ENCODE assay signal across 1 cellular context in the genomic region with DNA sequence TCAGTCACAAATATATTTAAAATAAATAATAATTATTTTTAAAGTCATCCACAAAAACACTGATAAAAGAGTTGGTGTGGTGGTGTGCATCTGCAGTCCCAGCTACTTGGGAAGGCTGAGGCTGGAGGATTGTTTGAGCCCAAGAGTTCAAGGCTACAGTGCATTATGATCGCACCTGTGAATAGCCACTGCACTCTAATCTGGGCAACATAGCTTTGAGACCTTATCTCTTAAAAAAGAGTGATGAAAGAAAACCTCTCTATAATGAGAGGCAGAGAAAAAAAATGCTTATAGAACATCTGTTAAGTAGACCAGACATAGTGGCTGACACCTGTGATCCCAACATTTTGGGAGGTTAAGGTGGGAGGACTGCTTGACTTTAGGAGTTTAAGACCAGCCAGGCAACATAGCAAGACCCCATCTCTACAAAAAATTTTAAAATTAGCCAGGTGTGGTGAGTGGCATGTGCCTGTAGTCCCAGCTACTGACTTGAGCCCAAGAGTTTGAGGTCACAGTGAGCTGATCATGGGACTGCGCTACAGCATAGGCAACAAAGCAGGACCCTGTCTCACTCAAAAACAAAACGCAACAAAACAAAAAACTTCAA.
TF ChIP-seq lines count a peak whose summit lies in the region.

No MANE protein-coding gene starts in this region.

TF ChIP-seq in HepG2, 621 proteins besides CTCF, POLR2A, EP300 and RAD21 (continued from another document and continues in another):
- no peak for TF ChIP-seq RFX1 (IDR thresholded peaks at IDR 0.05)
- TF ChIP-seq ZNF891 (CRISPR knock-in tag; IDR thresholded peaks at IDR 0.05), result no peak
- TF ChIP-seq ZNF180 (CRISPR knock-in tag; IDR thresholded peaks at IDR 0.05; ENCODE audit: borderline replicate concordance, low read depth), result no peak
- TF ChIP-seq CEBPG (CRISPR knock-in tag; IDR thresholded peaks at IDR 0.05), result peak; percentile 23
- TF ChIP-seq ZNF326 (CRISPR knock-in tag; IDR thresholded peaks at IDR 0.05; ENCODE audit: borderline replicate concordance), result no peak
- TF ChIP-seq SPEN (CRISPR knock-in tag; IDR thresholded peaks at IDR 0.05; ENCODE audit: low read depth), result 0 out of 2 replicates have a peak, but pooled peaks have one; percentile 1
- TF ChIP-seq ZNF230 (CRISPR knock-in tag; IDR thresholded peaks at IDR 0.05), result no peak; the same call in 1 of the 2 replicates
- TF ChIP-seq REPIN1 (CRISPR knock-in tag; IDR thresholded peaks at IDR 0.05; ENCODE audit: borderline replicate concordance, low read depth), result peak; percentile 66
- TF ChIP-seq, protein P1, sequence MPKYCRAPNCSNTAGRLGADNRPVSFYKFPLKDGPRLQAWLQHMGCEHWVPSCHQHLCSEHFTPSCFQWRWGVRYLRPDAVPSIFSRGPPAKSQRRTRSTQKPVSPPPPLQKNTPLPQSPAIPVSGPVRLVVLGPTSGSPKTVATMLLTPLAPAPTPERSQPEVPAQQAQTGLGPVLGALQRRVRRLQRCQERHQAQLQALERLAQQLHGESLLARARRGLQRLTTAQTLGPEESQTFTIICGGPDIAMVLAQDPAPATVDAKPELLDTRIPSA (CRISPR knock-in tag; IDR thresholded peaks at IDR 0.05; ENCODE audit: borderline replicate concordance), result no peak
- TF ChIP-seq, protein P2, sequence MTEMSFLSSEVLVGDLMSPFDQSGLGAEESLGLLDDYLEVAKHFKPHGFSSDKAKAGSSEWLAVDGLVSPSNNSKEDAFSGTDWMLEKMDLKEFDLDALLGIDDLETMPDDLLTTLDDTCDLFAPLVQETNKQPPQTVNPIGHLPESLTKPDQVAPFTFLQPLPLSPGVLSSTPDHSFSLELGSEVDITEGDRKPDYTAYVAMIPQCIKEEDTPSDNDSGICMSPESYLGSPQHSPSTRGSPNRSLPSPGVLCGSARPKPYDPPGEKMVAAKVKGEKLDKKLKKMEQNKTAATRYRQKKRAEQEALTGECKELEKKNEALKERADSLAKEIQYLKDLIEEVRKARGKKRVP (CRISPR knock-in tag; IDR thresholded peaks at IDR 0.05), result peak in 1 of 2 experiments; percentile 36; a peak in 1 of 4 replicates
- no peak for TF ChIP-seq MXD4 (CRISPR knock-in tag; IDR thresholded peaks at IDR 0.05)
- no peak for TF ChIP-seq ZMYM3 (CRISPR knock-in tag; IDR thresholded peaks at IDR 0.05)
- TF ChIP-seq ZSCAN20 (CRISPR knock-in tag; IDR thresholded peaks at IDR 0.05; ENCODE audit: borderline replicate concordance), result no peak
- TF ChIP-seq RBM22 (optimal IDR thresholded peaks at IDR 0.05; ENCODE audit: low read length), result no peak
- TF ChIP-seq SOX6 (IDR thresholded peaks at IDR 0.05), result no peak
- peak; percentile 85 for TF ChIP-seq SOX6 (CRISPR knock-in tag; IDR thresholded peaks at IDR 0.05)
- no peak for TF ChIP-seq RFX3 (CRISPR knock-in tag; IDR thresholded peaks at IDR 0.05)
- no peak for TF ChIP-seq ZNF773 (CRISPR knock-in tag; IDR thresholded peaks at IDR 0.05; ENCODE audit: borderline replicate concordance)
- peak; percentile 5; the same call in 1 of the 2 replicates for TF ChIP-seq FOXA3 (CRISPR knock-in tag; IDR thresholded peaks at IDR 0.05)
- TF ChIP-seq ATAD3A (CRISPR knock-in tag; IDR thresholded peaks at IDR 0.05), result no peak
- TF ChIP-seq ZNF782 (CRISPR knock-in tag; IDR thresholded peaks at IDR 0.05; ENCODE audit: borderline replicate concordance), result no peak
- peak; percentile 24; the same call in 1 of the 2 replicates for TF ChIP-seq FOXJ3 (CRISPR knock-in tag; IDR thresholded peaks at IDR 0.05; ENCODE audit: borderline replicate concordance)
- TF ChIP-seq, protein P3, sequence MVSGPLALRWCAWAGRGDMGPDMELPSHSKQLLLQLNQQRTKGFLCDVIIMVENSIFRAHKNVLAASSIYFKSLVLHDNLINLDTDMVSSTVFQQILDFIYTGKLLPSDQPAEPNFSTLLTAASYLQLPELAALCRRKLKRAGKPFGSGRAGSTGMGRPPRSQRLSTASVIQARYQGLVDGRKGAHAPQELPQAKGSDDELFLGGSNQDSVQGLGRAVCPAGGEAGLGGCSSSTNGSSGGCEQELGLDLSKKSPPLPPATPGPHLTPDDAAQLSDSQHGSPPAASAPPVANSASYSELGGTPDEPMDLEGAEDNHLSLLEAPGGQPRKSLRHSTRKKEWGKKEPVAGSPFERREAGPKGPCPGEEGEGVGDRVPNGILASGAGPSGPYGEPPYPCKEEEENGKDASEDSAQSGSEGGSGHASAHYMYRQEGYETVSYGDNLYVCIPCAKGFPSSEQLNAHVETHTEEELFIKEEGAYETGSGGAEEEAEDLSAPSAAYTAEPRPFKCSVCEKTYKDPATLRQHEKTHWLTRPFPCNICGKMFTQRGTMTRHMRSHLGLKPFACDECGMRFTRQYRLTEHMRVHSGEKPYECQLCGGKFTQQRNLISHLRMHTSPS (CRISPR knock-in tag; IDR thresholded peaks at IDR 0.05; ENCODE audit: low read depth), result 0 out of 2 replicates have a peak, but pooled peaks have one; percentile 25
- TF ChIP-seq PAX8 (CRISPR knock-in tag; IDR thresholded peaks at IDR 0.05; ENCODE audit: borderline replicate concordance), result no peak
- TF ChIP-seq ZFP36L1 (CRISPR knock-in tag; IDR thresholded peaks at IDR 0.05), result no peak
- TF ChIP-seq, protein P4, sequence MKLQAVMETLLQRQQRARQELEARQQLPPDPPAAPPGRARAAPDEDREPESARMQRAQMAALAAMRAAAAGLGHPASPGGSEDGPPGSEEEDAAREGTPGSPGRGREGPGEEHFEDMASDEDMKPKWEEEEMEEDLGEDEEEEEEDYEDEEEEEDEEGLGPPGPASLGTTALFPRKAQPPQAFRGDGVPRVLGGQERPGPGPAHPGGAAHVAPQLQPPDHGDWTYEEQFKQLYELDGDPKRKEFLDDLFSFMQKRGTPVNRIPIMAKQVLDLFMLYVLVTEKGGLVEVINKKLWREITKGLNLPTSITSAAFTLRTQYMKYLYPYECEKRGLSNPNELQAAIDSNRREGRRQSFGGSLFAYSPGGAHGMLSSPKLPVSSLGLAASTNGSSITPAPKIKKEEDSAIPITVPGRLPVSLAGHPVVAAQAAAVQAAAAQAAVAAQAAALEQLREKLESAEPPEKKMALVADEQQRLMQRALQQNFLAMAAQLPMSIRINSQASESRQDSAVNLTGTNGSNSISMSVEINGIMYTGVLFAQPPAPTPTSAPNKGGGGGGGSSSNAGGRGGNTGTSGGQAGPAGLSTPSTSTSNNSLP (IDR thresholded peaks at IDR 0.05; ENCODE audit: low read depth, low read length), result peak; percentile 51; the same call in 1 of the 2 replicates
- peak; percentile 16; the same call in 1 of the 2 replicates for TF ChIP-seq TCF7 (IDR thresholded peaks at IDR 0.05; ENCODE audit: low read depth)
- TF ChIP-seq DPF2 (CRISPR knock-in tag; IDR thresholded peaks at IDR 0.05; ENCODE audit: borderline replicate concordance, low read depth), result 0 out of 2 replicates have a peak, but pooled peaks have one; percentile 56
- no peak for TF ChIP-seq NFE2L1 (CRISPR knock-in tag; IDR thresholded peaks at IDR 0.05; ENCODE audit: borderline replicate concordance)
- no peak for TF ChIP-seq JDP2 (CRISPR knock-in tag; IDR thresholded peaks at IDR 0.05; ENCODE audit: borderline replicate concordance)
- 0 out of 2 replicates have a peak, but pooled peaks have one; percentile 31 for TF ChIP-seq MEIS1 (CRISPR knock-in tag; IDR thresholded peaks at IDR 0.05; ENCODE audit: borderline replicate concordance)
- TF ChIP-seq ZNF124 (CRISPR knock-in tag; IDR thresholded peaks at IDR 0.05), result no peak
- no peak for TF ChIP-seq ZNF160 (CRISPR knock-in tag; IDR thresholded peaks at IDR 0.05)
- TF ChIP-seq, protein P5, sequence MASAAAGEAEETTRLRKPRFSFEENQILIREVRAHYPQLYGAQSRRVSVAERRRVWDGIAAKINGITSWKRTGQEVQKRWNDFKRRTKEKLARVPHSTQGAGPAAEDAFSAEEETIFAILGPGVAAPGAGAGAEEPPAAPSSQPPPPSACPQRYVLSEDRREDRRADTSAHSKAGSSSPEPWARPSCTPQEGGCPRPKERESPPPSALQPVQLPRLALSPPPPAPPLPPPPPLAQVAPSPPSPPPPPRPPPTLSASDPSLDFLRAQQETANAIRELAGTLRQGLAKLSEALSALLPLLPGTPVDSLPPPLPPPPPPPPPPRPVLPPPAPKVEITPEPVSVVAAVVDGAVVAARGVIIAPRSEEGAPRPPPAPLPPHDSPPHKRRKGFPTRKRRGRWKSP (CRISPR knock-in tag; IDR thresholded peaks at IDR 0.05), result no peak
- peak; percentile 92 for TF ChIP-seq HNF4A (CRISPR knock-in tag; IDR thresholded peaks at IDR 0.05)
- TF ChIP-seq ZNF205 (CRISPR knock-in tag; IDR thresholded peaks at IDR 0.05), result no peak
- TF ChIP-seq ZBTB26 (CRISPR knock-in tag; IDR thresholded peaks at IDR 0.05; ENCODE audit: borderline replicate concordance), result no peak
- peak; percentile 56 for TF ChIP-seq ZEB1 (IDR thresholded peaks at IDR 0.05; ENCODE audit: insufficient replicate concordance, low read depth)
- TF ChIP-seq ISL2 (CRISPR knock-in tag; IDR thresholded peaks at IDR 0.05), result peak; percentile 75; the same call in 1 of the 2 replicates
- peak; percentile 25; the same call in 1 of the 2 replicates for TF ChIP-seq KAT8 (CRISPR knock-in tag; IDR thresholded peaks at IDR 0.05)
- TF ChIP-seq GATAD1 (CRISPR knock-in tag; IDR thresholded peaks at IDR 0.05), result peak; percentile 7; the same call in 1 of the 2 replicates
- peak; percentile 93 for TF ChIP-seq ZNF629 (CRISPR knock-in tag; conservative IDR thresholded peaks at IDR 0.05)
- TF ChIP-seq MAFF (IDR thresholded peaks at IDR 0.05; ENCODE audit: low read depth, low read length), result no peak
- TF ChIP-seq, protein P6, sequence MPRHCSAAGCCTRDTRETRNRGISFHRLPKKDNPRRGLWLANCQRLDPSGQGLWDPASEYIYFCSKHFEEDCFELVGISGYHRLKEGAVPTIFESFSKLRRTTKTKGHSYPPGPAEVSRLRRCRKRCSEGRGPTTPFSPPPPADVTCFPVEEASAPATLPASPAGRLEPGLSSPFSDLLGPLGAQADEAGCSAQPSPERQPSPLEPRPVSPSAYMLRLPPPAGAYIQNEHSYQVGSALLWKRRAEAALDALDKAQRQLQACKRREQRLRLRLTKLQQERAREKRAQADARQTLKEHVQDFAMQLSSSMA (CRISPR knock-in tag; IDR thresholded peaks at IDR 0.05), result no peak
- TF ChIP-seq ZMYM2 (CRISPR knock-in tag; IDR thresholded peaks at IDR 0.05), result 0 out of 2 replicates have a peak, but pooled peaks have one; percentile 55
- no peak for TF ChIP-seq XBP1 (CRISPR knock-in tag; IDR thresholded peaks at IDR 0.05)
- no peak for TF ChIP-seq KDM1A (CRISPR knock-in tag; IDR thresholded peaks at IDR 0.05)
- TF ChIP-seq ETS1 (CRISPR knock-in tag; IDR thresholded peaks at IDR 0.05), result no peak
- no peak for TF ChIP-seq SRSF1 (optimal IDR thresholded peaks at IDR 0.05; ENCODE audit: low read depth, low read length)
- TF ChIP-seq ZNF746 (CRISPR knock-in tag; IDR thresholded peaks at IDR 0.05), result no peak
- no peak for TF ChIP-seq NFYC (CRISPR knock-in tag; IDR thresholded peaks at IDR 0.05)
- no peak for TF ChIP-seq MAFK (conservative IDR thresholded peaks at IDR 0.05 in 1 of 2, IDR thresholded peaks at IDR 0.05 in 1 of 2; ENCODE audit: low read length in 2 of 2)
- TF ChIP-seq ZMYM4 (CRISPR knock-in tag; IDR thresholded peaks at IDR 0.05), result peak; percentile 68; the same call in 1 of the 2 replicates
- no peak for TF ChIP-seq ZC3H13 (CRISPR knock-in tag; IDR thresholded peaks at IDR 0.05)
- TF ChIP-seq ZNF280B (CRISPR knock-in tag; IDR thresholded peaks at IDR 0.05; ENCODE audit: borderline replicate concordance), result no peak
- TF ChIP-seq ZFYVE20 (CRISPR knock-in tag; IDR thresholded peaks at IDR 0.05; ENCODE audit: borderline replicate concordance, low read depth), result no peak
- no peak for TF ChIP-seq ZBTB7A (CRISPR knock-in tag; IDR thresholded peaks at IDR 0.05)
- TF ChIP-seq ZIK1 (CRISPR knock-in tag; IDR thresholded peaks at IDR 0.05; ENCODE audit: borderline replicate concordance, low read depth), result no peak
- TF ChIP-seq EEA1 (CRISPR knock-in tag; IDR thresholded peaks at IDR 0.05; ENCODE audit: borderline replicate concordance), result no peak
- no peak for TF ChIP-seq KDM3A (CRISPR knock-in tag; IDR thresholded peaks at IDR 0.05; ENCODE audit: low read depth)
- TF ChIP-seq PHB2 (IDR thresholded peaks at IDR 0.05; ENCODE audit: partially characterized antibody), result no peak
- no peak for TF ChIP-seq THYN1 (CRISPR knock-in tag; IDR thresholded peaks at IDR 0.05; ENCODE audit: borderline replicate concordance, low read depth)
- TF ChIP-seq ZSCAN29 (CRISPR knock-in tag; conservative IDR thresholded peaks at IDR 0.05), result no peak
- 0 out of 2 replicates have a peak, but pooled peaks have one; percentile 40 for TF ChIP-seq WIZ (CRISPR knock-in tag; IDR thresholded peaks at IDR 0.05)
- no peak for TF ChIP-seq GLI4 (CRISPR knock-in tag; IDR thresholded peaks at IDR 0.05; ENCODE audit: borderline replicate concordance)
- no peak for TF ChIP-seq RELA (CRISPR knock-in tag; IDR thresholded peaks at IDR 0.05)
- no peak for TF ChIP-seq ZNF749 (CRISPR knock-in tag; IDR thresholded peaks at IDR 0.05; ENCODE audit: borderline replicate concordance)
- TF ChIP-seq ZNF644 (CRISPR knock-in tag; IDR thresholded peaks at IDR 0.05; ENCODE audit: low read depth), result 0 out of 2 replicates have a peak, but pooled peaks have one; percentile 36
- no peak for TF ChIP-seq NFRKB (IDR thresholded peaks at IDR 0.05)
